20 cellular contexts compared by ENCODE assay signal in the genomic region with DNA sequence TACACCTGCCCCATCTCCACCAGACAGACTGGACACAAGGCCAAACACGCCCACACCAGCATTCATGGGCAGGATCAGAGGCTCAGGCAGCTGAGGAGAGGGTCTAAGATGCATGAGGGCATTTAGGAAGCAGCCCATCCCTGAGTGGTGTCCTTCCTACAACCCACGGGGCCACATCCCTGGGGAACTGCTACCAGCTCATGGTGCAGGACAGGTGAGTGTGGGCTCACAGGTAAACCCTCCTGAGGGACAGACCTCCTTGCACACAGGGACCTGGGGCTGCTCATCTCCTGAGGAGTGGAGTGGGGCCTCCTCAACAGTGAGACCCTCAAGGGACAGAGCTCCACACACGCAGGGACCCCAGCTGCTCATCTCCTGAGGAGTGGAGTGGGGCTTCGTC.
"Had no signal": no experiment of that assay in that cellular context is flagged by ENCODE, and none has a peak within 500 bp of the region (broad histone marks: within the 10 kb centered on the region; RNA-seq: fewer than 3 reads in every experiment).

No MANE protein-coding gene starts in this region.

- H3K4me1 Mint-ChIP-seq: naive B cell; stimulated activated memory B cell treated with anti-CD40 and anti-IgM and Interleukin-4, amounts not matched to agents 10 μg/mL and 1 μg/mL and 100 μg/mL, for 72 hours had no signal

- H3K36me3 ChIP-seq: esophagus squamous epithelium, prostate gland, right lobe of liver, spleen, tibial artery, upper lobe of left lung had no signal

- H3K36me3 Mint-ChIP-seq: stimulated activated memory B cell treated with anti-CD40 and anti-IgM and Interleukin-4, amounts not matched to agents 10 μg/mL and 1 μg/mL and 100 μg/mL, for 72 hours had no signal

- H3K9me3 Mint-ChIP-seq: effector memory CD8-positive, alpha-beta T cell; stimulated activated memory B cell treated with anti-CD40 and anti-IgM and Interleukin-4, amounts not matched to agents 10 μg/mL and 1 μg/mL and 100 μg/mL, for 72 hours; stimulated activated naive CD8-positive, alpha-beta T cell treated with anti-CD3 and anti-CD28 coated beads, Interleukin-15, Interleukin-2, amounts not matched to agents 100 ng/mL and 50 ng/mL, for 24 hours had no signal

- H3K27ac Mint-ChIP-seq: effector memory CD8-positive, alpha-beta T cell; naive B cell; stimulated activated memory B cell treated with anti-CD40 and anti-IgM and Interleukin-4, amounts not matched to agents 10 μg/mL and 1 μg/mL and 100 μg/mL, for 72 hours; stimulated activated naive CD8-positive, alpha-beta T cell treated with anti-CD3 and anti-CD28 coated beads, Interleukin-15, Interleukin-2, amounts not matched to agents 100 ng/mL and 50 ng/mL, for 24 hours had no signal

- H3K4me3 ChIP-seq: esophagus squamous epithelium, prostate gland, right lobe of liver, spleen, tibial artery, upper lobe of left lung had no signal

- H3K9ac ChIP-seq: parathyroid adenoma had no signal

- H3K27me3 ChIP-seq: esophagus squamous epithelium, right lobe of liver, tibial artery, upper lobe of left lung had no signal

- H3K4me1 ChIP-seq: parathyroid adenoma, prostate gland, right lobe of liver, spleen, tibial artery, upper lobe of left lung had no signal

- H3K4me3 Mint-ChIP-seq: effector memory CD8-positive, alpha-beta T cell; nephron; stimulated activated memory B cell treated with anti-CD40 and anti-IgM and Interleukin-4, amounts not matched to agents 10 μg/mL and 1 μg/mL and 100 μg/mL, for 72 hours; stimulated activated naive CD8-positive, alpha-beta T cell treated with anti-CD3 and anti-CD28 coated beads, Interleukin-15, Interleukin-2, amounts not matched to agents 100 ng/mL and 50 ng/mL, for 24 hours had no signal

- DNase-seq: effector memory CD8-positive, alpha-beta T cell; esophagus squamous epithelium; foreskin fibroblast; hippocampal formation; kidney glomerular epithelial cell; mesendoderm; naive B cell; occipital lobe; right lobe of liver; spleen; stimulated activated CD4-positive, alpha-beta T cell treated with anti-CD3 and anti-CD28 coated beads, Interleukin-15, amount 100 ng/mL, for 24 hours; stimulated activated CD4-positive, alpha-beta T cell treated with anti-CD3 and anti-CD28 coated beads, Interleukin-1b, Interleukin-23, amount 100 ng/mL, for 48 hours; stimulated activated CD4-positive, alpha-beta T cell treated with anti-CD3 and anti-CD28 coated beads, Interleukin-4, amount 100 ng/mL, for 24 hours; tibial artery; upper lobe of left lung had no signal

- H3K27ac ChIP-seq: esophagus squamous epithelium, parathyroid adenoma, prostate gland, right lobe of liver, spleen, tibial artery, upper lobe of left lung had no signal

- H3K9me3 ChIP-seq: esophagus squamous epithelium, prostate gland, right lobe of liver, spleen, tibial artery, upper lobe of left lung had no signal
